ENCODE assay signal across 1 cellular context in genomic region chr20:62426678-62427077, GRCh38.
TF ChIP-seq lines count a peak whose summit lies in the region.

No MANE protein-coding gene starts in this region.

TF ChIP-seq in GM23338, 12 proteins besides CTCF, POLR2A, EP300 and RAD21 (continued from another document):
- TF ChIP-seq ZNF462 (CRISPR knock-in tag; IDR thresholded peaks at IDR 0.05), result no peak
- TF ChIP-seq CREB1 (CRISPR knock-in tag; IDR thresholded peaks at IDR 0.05; ENCODE audit: low read depth), result no peak
- no peak for TF ChIP-seq REST (IDR thresholded peaks at IDR 0.05; ENCODE audit: unreplicated experiment)
- TF ChIP-seq ZNF331 (CRISPR knock-in tag; IDR thresholded peaks at IDR 0.05; ENCODE audit: low read depth), result no peak
- TF ChIP-seq POLR2AphosphoS5 (IDR thresholded peaks at IDR 0.05; ENCODE audit: low read depth), result no peak
- TF ChIP-seq EZH2phosphoT487 (IDR thresholded peaks at IDR 0.05; ENCODE audit: unreplicated experiment), result no peak
- no peak for TF ChIP-seq STAT1 (IDR thresholded peaks at IDR 0.05; ENCODE audit: unreplicated experiment)
